39 cellular contexts compared by ENCODE assay signal in genomic region chr6:108207013-108207412, GRCh38. TPM values are rescaled to one million over a fixed set of nuclear protein-coding genes. Genes with fewer than 3 reads are reported as not detected.
"Had no signal": no experiment of that assay in that cellular context is flagged by ENCODE, and none has a peak within 500 bp of the region (broad histone marks: within the 10 kb centered on the region; RNA-seq: fewer than 3 reads in every experiment).

No MANE protein-coding gene starts in this region.

- H3K4me3 Mint-ChIP-seq: activated B cell treated with CpG ODN at 0.5 μM for 24 hours; activated CD4-positive, alpha-beta memory T cell treated with anti-CD3 and anti-CD28 coated beads, Interleukin-2, amount 10 ng/mL, durations not matched to agents 7 days and 5 days; activated CD4-positive, alpha-beta T cell treated with anti-CD3 and anti-CD28 coated beads for 36 hours; activated CD4-positive, alpha-beta T cell treated with anti-CD3 and anti-CD28 coated beads, Interleukin-2, amount 10 ng/mL, durations not matched to agents 7 days and 5 days; activated CD8-positive, alpha-beta memory T cell treated with anti-CD3 and anti-CD28 coated beads, Interleukin-2, amount 10 ng/mL, durations not matched to agents 7 days and 5 days; activated CD8-positive, alpha-beta T cell treated with anti-CD3 and anti-CD28 coated beads, Interleukin-2, amount 10 ng/mL, durations not matched to agents 7 days and 5 days; activated naive CD4-positive, alpha-beta T cell treated with anti-CD3 and anti-CD28 coated beads, Interleukin-2, amount 10 ng/mL, durations not matched to agents 7 days and 5 days; activated naive CD4-positive, alpha-beta T cell treated with anti-CD3 and anti-CD28 coated beads, Interleukin-2, amount 50 U/mL, for 24 hours; activated naive CD8-positive, alpha-beta T cell; activated naive CD8-positive, alpha-beta T cell treated with anti-CD3 and anti-CD28 coated beads, Interleukin-2, amount 10 ng/mL, durations not matched to agents 7 days and 5 days; activated naive CD8-positive, alpha-beta T cell treated with anti-CD3 and anti-CD28 coated beads, Interleukin-2, amount 50 U/mL, for 24 hours; activated T-cell treated with anti-CD3 and anti-CD28 coated beads, Interleukin-2, amount 50 U/mL, for 24 hours; brain; central memory CD8-positive, alpha-beta T cell; T-helper 1 cell treated with Interleukin-12 subunit alpha and Interleukin-12 subunit beta and Interleukin-4 antibody, amounts not matched to agents 30 μg/mL and 1 μg/mL, for 36 hours; T-helper 2 cell treated with Interferon-gamma antibody and Interleukin-4, amounts not matched to agents 5 μg/mL and 100 μg/mL, for 36 hours had no signal

- FAIRE-seq: bronchial epithelial cell, TTC549 had no signal

- DNase-seq: activated B cell treated with CpG ODN at 0.5 μM for 24 hours; activated CD4-positive, alpha-beta memory T cell treated with anti-CD3 and anti-CD28 coated beads, Interleukin-2, amount 10 ng/mL, durations not matched to agents 7 days and 5 days; activated CD4-positive, alpha-beta T cell treated with anti-CD3 and anti-CD28 coated beads for 1 hour; activated CD4-positive, alpha-beta T cell treated with anti-CD3 and anti-CD28 coated beads for 36 hours; activated CD4-positive, alpha-beta T cell treated with anti-CD3 and anti-CD28 coated beads for 48 hours; activated CD4-positive, alpha-beta T cell treated with anti-CD3 and anti-CD28 coated beads, Interleukin-2, amount 10 ng/mL, durations not matched to agents 7 days and 5 days; activated CD4-positive, alpha-beta T cell treated with anti-CD3 and anti-CD28 coated beads, Interleukin-2, amount 50 U/mL, for 48 hours; activated CD8-positive, alpha-beta memory T cell treated with anti-CD3 and anti-CD28 coated beads for 24 hours; activated CD8-positive, alpha-beta memory T cell treated with anti-CD3 and anti-CD28 coated beads, Interleukin-2, amount 10 ng/mL, durations not matched to agents 7 days and 5 days; activated CD8-positive, alpha-beta memory T cell treated with anti-CD3 and anti-CD28 coated beads, Interleukin-2, amount 50 U/mL, for 48 hours; activated CD8-positive, alpha-beta T cell treated with anti-CD3 and anti-CD28 coated beads, Interleukin-2, amount 10 ng/mL, durations not matched to agents 7 days and 5 days; activated effector memory CD4-positive, alpha-beta T cell treated with Interleukin-2 at 50 U/mL for 16 hours; activated gamma-delta T cell; activated naive CD4-positive, alpha-beta T cell treated with anti-CD3 and anti-CD28 coated beads, Interleukin-2, amount 10 ng/mL, durations not matched to agents 7 days and 5 days; activated naive CD4-positive, alpha-beta T cell treated with Interleukin-2 at 50 U/mL for 16 hours; activated naive CD8-positive, alpha-beta T cell treated with anti-CD3 and anti-CD28 coated beads, Interleukin-2, amount 10 ng/mL, durations not matched to agents 7 days and 5 days; activated naive CD8-positive, alpha-beta T cell treated with anti-CD3 and anti-CD28 coated beads, Interleukin-2, amount 50 U/mL, for 24 hours; activated T-cell treated with anti-CD3 and anti-CD28 coated beads, Interleukin-2, amount 50 U/mL, for 24 hours; activated T-cell treated with anti-CD3 and anti-CD28 coated beads, Interleukin-2, amount 50 U/mL, for 48 hours; amygdala; anterior cingulate cortex; caudate nucleus; cerebellar nuclear complex; T-helper 1 cell; T-helper 2 cell; T-helper 9 cell had no signal

- ATAC-seq: activated CD4-positive, alpha-beta T cell treated with anti-CD3 and anti-CD28 coated beads for 36 hours; activated CD8-positive, alpha-beta memory T cell treated with anti-CD3 and anti-CD28 coated beads, Interleukin-2, amount 10 ng/mL, durations not matched to agents 7 days and 5 days; activated CD8-positive, alpha-beta T cell treated with anti-CD3 and anti-CD28 coated beads, Interleukin-2, amount 10 ng/mL, durations not matched to agents 7 days and 5 days; activated naive CD8-positive, alpha-beta T cell treated with anti-CD3 and anti-CD28 coated beads, Interleukin-2, amount 50 U/mL, for 24 hours had no signal

- H3K9me3 Mint-ChIP-seq: activated B cell treated with CpG ODN at 0.5 μM for 24 hours; activated CD4-positive, alpha-beta memory T cell treated with anti-CD3 and anti-CD28 coated beads, Interleukin-2, amount 10 ng/mL, durations not matched to agents 7 days and 5 days; activated CD4-positive, alpha-beta T cell treated with anti-CD3 and anti-CD28 coated beads, Interleukin-2, amount 10 ng/mL, durations not matched to agents 7 days and 5 days; activated naive CD4-positive, alpha-beta T cell treated with anti-CD3 and anti-CD28 coated beads, Interleukin-2, amount 10 ng/mL, durations not matched to agents 7 days and 5 days; activated naive CD4-positive, alpha-beta T cell treated with anti-CD3 and anti-CD28 coated beads, Interleukin-2, amount 50 U/mL, for 24 hours; activated naive CD8-positive, alpha-beta T cell treated with anti-CD3 and anti-CD28 coated beads, Interleukin-2, amount 10 ng/mL, durations not matched to agents 7 days and 5 days; activated naive CD8-positive, alpha-beta T cell treated with anti-CD3 and anti-CD28 coated beads, Interleukin-2, amount 50 U/mL, for 24 hours; activated T-cell treated with anti-CD3 and anti-CD28 coated beads, Interleukin-2, amount 50 U/mL, for 24 hours; activated T-helper 2 cell treated with anti-CD3 and anti-CD28 coated beads, Interferon-gamma antibody, Interleukin-2, Interleukin-4, amounts not matched to agents 10 μg/mL and 5 μg/mL and 100 μg/mL, durations not matched to agents 14 hours and 24 hours and 36 hours; brain; central memory CD8-positive, alpha-beta T cell; T-helper 1 cell treated with Interleukin-12 subunit alpha and Interleukin-12 subunit beta and Interleukin-4 antibody, amounts not matched to agents 30 μg/mL and 1 μg/mL, for 36 hours; T-helper 2 cell treated with Interferon-gamma antibody and Interleukin-4, amounts not matched to agents 5 μg/mL and 100 μg/mL, for 36 hours had no signal

- H3K4me3 ChIP-seq: ascending aorta, cardiac muscle cell had no signal

- H3K4me1 Mint-ChIP-seq: activated CD4-positive, alpha-beta memory T cell treated with anti-CD3 and anti-CD28 coated beads, Interleukin-2, amount 10 ng/mL, durations not matched to agents 7 days and 5 days; activated naive CD4-positive, alpha-beta T cell treated with anti-CD3 and anti-CD28 coated beads, Interleukin-2, amount 10 ng/mL, durations not matched to agents 7 days and 5 days; activated naive CD4-positive, alpha-beta T cell treated with anti-CD3 and anti-CD28 coated beads, Interleukin-2, amount 50 U/mL, for 24 hours; brain; central memory CD8-positive, alpha-beta T cell had no signal

- H3K27me3 Mint-ChIP-seq: activated B cell treated with CpG ODN at 0.5 μM for 24 hours; activated CD4-positive, alpha-beta memory T cell treated with anti-CD3 and anti-CD28 coated beads, Interleukin-2, amount 10 ng/mL, durations not matched to agents 7 days and 5 days; activated CD4-positive, alpha-beta T cell treated with anti-CD3 and anti-CD28 coated beads for 36 hours; activated CD4-positive, alpha-beta T cell treated with anti-CD3 and anti-CD28 coated beads, Interleukin-2, amount 10 ng/mL, durations not matched to agents 7 days and 5 days; activated CD8-positive, alpha-beta memory T cell treated with anti-CD3 and anti-CD28 coated beads, Interleukin-2, amount 10 ng/mL, durations not matched to agents 7 days and 5 days; activated naive CD4-positive, alpha-beta T cell treated with anti-CD3 and anti-CD28 coated beads, Interleukin-2, amount 10 ng/mL, durations not matched to agents 7 days and 5 days; activated naive CD4-positive, alpha-beta T cell treated with anti-CD3 and anti-CD28 coated beads, Interleukin-2, amount 50 U/mL, for 24 hours; activated naive CD8-positive, alpha-beta T cell; activated naive CD8-positive, alpha-beta T cell treated with anti-CD3 and anti-CD28 coated beads, Interleukin-2, amount 10 ng/mL, durations not matched to agents 7 days and 5 days; activated naive CD8-positive, alpha-beta T cell treated with anti-CD3 and anti-CD28 coated beads, Interleukin-2, amount 50 U/mL, for 24 hours; activated T-cell treated with anti-CD3 and anti-CD28 coated beads, Interleukin-2, amount 50 U/mL, for 24 hours; central memory CD8-positive, alpha-beta T cell had no signal

- H3K27me3 ChIP-seq: ascending aorta, cardiac muscle cell had no signal

- H3K4me1 ChIP-seq: ascending aorta had no signal

- H3K27ac Mint-ChIP-seq: activated B cell treated with CpG ODN at 0.5 μM for 24 hours; activated CD4-positive, alpha-beta memory T cell treated with anti-CD3 and anti-CD28 coated beads, Interleukin-2, amount 10 ng/mL, durations not matched to agents 7 days and 5 days; activated CD4-positive, alpha-beta T cell treated with anti-CD3 and anti-CD28 coated beads for 36 hours; activated CD4-positive, alpha-beta T cell treated with anti-CD3 and anti-CD28 coated beads, Interleukin-2, amount 10 ng/mL, durations not matched to agents 7 days and 5 days; activated CD8-positive, alpha-beta memory T cell treated with anti-CD3 and anti-CD28 coated beads, Interleukin-2, amount 10 ng/mL, durations not matched to agents 7 days and 5 days; activated CD8-positive, alpha-beta T cell treated with anti-CD3 and anti-CD28 coated beads, Interleukin-2, amount 10 ng/mL, durations not matched to agents 7 days and 5 days; activated naive CD4-positive, alpha-beta T cell treated with anti-CD3 and anti-CD28 coated beads, Interleukin-2, amount 10 ng/mL, durations not matched to agents 7 days and 5 days; activated naive CD4-positive, alpha-beta T cell treated with anti-CD3 and anti-CD28 coated beads, Interleukin-2, amount 50 U/mL, for 24 hours; activated naive CD8-positive, alpha-beta T cell treated with anti-CD3 and anti-CD28 coated beads, Interleukin-2, amount 10 ng/mL, durations not matched to agents 7 days and 5 days; activated T-cell treated with anti-CD3 and anti-CD28 coated beads, Interleukin-2, amount 50 U/mL, for 24 hours; activated T-helper 2 cell treated with anti-CD3 and anti-CD28 coated beads, Interferon-gamma antibody, Interleukin-2, Interleukin-4, amounts not matched to agents 10 μg/mL and 5 μg/mL and 100 μg/mL, durations not matched to agents 14 hours and 24 hours and 36 hours; brain; T-helper 1 cell treated with Interleukin-12 subunit alpha and Interleukin-12 subunit beta and Interleukin-4 antibody, amounts not matched to agents 30 μg/mL and 1 μg/mL, for 36 hours; T-helper 2 cell treated with Interferon-gamma antibody and Interleukin-4, amounts not matched to agents 5 μg/mL and 100 μg/mL, for 36 hours had no signal

- H3K9me3 ChIP-seq: ascending aorta had no signal

- H3K27ac ChIP-seq: ascending aorta, cardiac muscle cell, VCaP had no signal

RNA-seq across cellular contexts. Expression of gene NR2E1, which starts 41.2 kb away (rescaled TPM):
- total RNA-seq: activated B cell treated with CpG ODN at 0.5 μM for 24 hours; activated CD4-positive, alpha-beta memory T cell treated with anti-CD3 and anti-CD28 coated beads, Interleukin-2, amount 10 ng/mL, durations not matched to agents 7 days and 5 days; activated CD4-positive, alpha-beta T cell treated with anti-CD3 and anti-CD28 coated beads for 36 hours; activated CD4-positive, alpha-beta T cell treated with anti-CD3 and anti-CD28 coated beads, Interleukin-2, amount 10 ng/mL, durations not matched to agents 7 days and 5 days; activated CD8-positive, alpha-beta memory T cell treated with anti-CD3 and anti-CD28 coated beads, Interleukin-2, amount 10 ng/mL, durations not matched to agents 7 days and 5 days; activated CD8-positive, alpha-beta T cell treated with anti-CD3 and anti-CD28 coated beads, Interleukin-2, amount 10 ng/mL, durations not matched to agents 7 days and 5 days; activated naive CD8-positive, alpha-beta T cell treated with anti-CD3 and anti-CD28 coated beads, Interleukin-2, amount 10 ng/mL, durations not matched to agents 7 days and 5 days; activated T-helper 2 cell treated with anti-CD3 and anti-CD28 coated beads, Interferon-gamma antibody, Interleukin-2, Interleukin-4, amounts not matched to agents 10 μg/mL and 5 μg/mL and 100 μg/mL, durations not matched to agents 14 hours and 24 hours and 36 hours; ascending aorta; bronchial epithelial cell; cardiac muscle cell; chondrocyte had no signal
- polyA plus RNA-seq: cardiac muscle cell had no signal
